Comparison of ENCODE assay signal across 9 cellular contexts in the genomic region with DNA sequence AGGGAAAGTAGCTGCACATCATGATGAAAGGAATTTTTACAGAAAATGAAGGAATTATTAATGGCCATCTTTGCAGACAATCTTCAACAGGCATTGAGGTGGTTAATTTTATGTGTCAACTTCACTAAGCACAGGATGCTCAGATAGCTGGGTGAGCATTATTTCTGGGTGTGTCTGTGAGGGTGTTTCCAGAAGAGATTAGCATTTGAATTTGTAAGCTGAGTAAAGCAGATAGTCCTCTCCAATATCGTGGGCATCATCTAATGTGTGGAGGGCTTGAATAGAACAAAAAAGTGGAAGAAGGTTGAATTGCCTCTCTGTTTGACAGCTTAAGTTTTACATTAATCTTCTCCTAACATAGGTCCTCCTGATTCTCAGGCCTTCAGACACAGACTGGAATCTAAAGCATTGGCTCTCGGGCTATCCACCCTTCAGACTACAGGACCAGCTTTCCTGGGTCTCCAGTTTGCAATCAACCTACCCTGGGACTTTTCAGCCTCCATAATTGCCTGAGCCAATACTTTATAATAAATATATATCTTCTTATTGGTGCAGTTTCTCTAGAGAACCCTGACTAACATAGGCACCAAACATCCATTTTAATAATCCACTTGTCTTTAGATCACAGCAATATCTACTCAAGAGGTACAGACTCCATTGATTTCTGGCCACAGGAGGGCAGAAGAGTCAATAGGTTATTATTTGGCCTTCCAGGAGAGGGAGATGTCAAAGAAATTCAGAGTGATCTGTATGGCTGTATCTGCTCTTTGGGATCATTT. TPM values are rescaled to one million over a fixed set of nuclear protein-coding genes. Genes with fewer than 3 reads are reported as not detected.
A peak's percentile ranks its signal among the peaks of the same experiment; 100 is the strongest.
DNase-seq lines count a peak whose midpoint lies in the region; ATAC-seq and TF ChIP-seq lines count a peak whose summit lies in the region.
"Had no signal": no experiment of that assay in that cellular context is flagged by ENCODE, and none has a peak within 500 bp of the region (broad histone marks: within the 10 kb centered on the region; RNA-seq: fewer than 3 reads in every experiment).

No MANE protein-coding gene starts in this region.

- H3K4me3 ChIP-seq in A673 (ENCODE audit: low read depth, low read length, poor library complexity, severe bottlenecking) (no peak overlapping the region), breast epithelium (no peak overlapping the region), left lung (no peak overlapping the region)

- peak; percentile 50 for TF ChIP-seq CTCF in A673 (conservative IDR thresholded peaks at IDR 0.05; ENCODE audit: low read depth, low read length)
- peak in 2 of 3 donors; percentile 42 to 78 for TF ChIP-seq CTCF in breast epithelium (IDR thresholded peaks at IDR 0.05)
- no peak for TF ChIP-seq CTCF in left lung (IDR thresholded peaks at IDR 0.05)

- CTCF ChIA-PET in A673 (lab: Charles Lee) = interaction anchor here (0.7 to 2.2 kb wide), 2 partner anchors 133 kb away, joined by 4 to 13 read pairs; no protein-coding TSS in a partner anchor

- TF ChIP-seq POLR2A in breast epithelium (IDR thresholded peaks at IDR 0.05) = no peak

- H3K4me1 ChIP-seq in A673 (ENCODE audit: insufficient read depth, low read length, poor library complexity, severe bottlenecking) (no peaks in the 10 kb centered on the region), breast epithelium (no peaks in the 10 kb centered on the region), left lung (no peaks in the 10 kb centered on the region)

- H3K27me3 ChIP-seq in A673 (replicated peaks; ENCODE audit: insufficient read depth, low read depth, low read length, poor library complexity) (no peaks in the 10 kb centered on the region), breast epithelium (no peaks in the 10 kb centered on the region), left lung (no peaks in the 10 kb centered on the region)

- H3K36me3 ChIP-seq in A673 (ENCODE audit: insufficient read depth, low read length, poor library complexity, severe bottlenecking) (no peaks in the 10 kb centered on the region), breast epithelium (no peaks in the 10 kb centered on the region), left lung (no peaks in the 10 kb centered on the region)

- intact Hi-C loops in A673 (cut with micrococcal nuclease; ENCODE audit: unreplicated experiment) = loop anchor here (2.0 to 10.0 kb wide), 2 partner anchors 133 to 253 kb away; no protein-coding TSS in a partner anchor
- intact Hi-C loops in breast epithelium (cut with DNase I; ENCODE audit: low total_unique reads) = loop anchor here (10.0 kb wide), 1 partner anchor 133 kb away; no protein-coding TSS in a partner anchor
- intact Hi-C loops in left lung (cut with DNase I) = no loop called here

- DNase-seq in A673 (ENCODE audit: low spot score) = peak; percentile 64
- peak; percentile 27 for DNase-seq in Daoy (ENCODE audit: low read depth)
- peak; percentile 32 to 56 for DNase-seq in NCI-H524 (lab: John Stamatoyannopoulos, UW)
- DNase-seq in breast epithelium (ENCODE audit: low spot score in 2 of 2) = no peak
- no peak for DNase-seq in left lung
- no peak for DNase-seq in DMS79 (lab: John Stamatoyannopoulos, UW)

- H3K27ac ChIP-seq in A673 (ENCODE audit: low read depth, low read length, poor library complexity, severe bottlenecking) (no peak overlapping the region), breast epithelium (no peak overlapping the region), left lung (no peak overlapping the region)

- POLR2A ChIA-PET in A673 (lab: Charles Lee; ENCODE audit: low non-redundant PET) = no interaction called here

- H3K9me3 ChIP-seq in A673 (ENCODE audit: low read depth, low read length, poor library complexity, severe bottlenecking) = no peaks in the 10 kb centered on the region
- H3K9me3 ChIP-seq in breast epithelium = no peaks in the 10 kb centered on the region
- no peaks in the 10 kb centered on the region for H3K9me3 ChIP-seq in left lung

- BruUV-seq in A673 (replicated peaks; lab: Mats Ljungman, UMichigan) = no TSS peak

- ATAC-seq in HG02678 (IDR thresholded peaks at IDR 0.05; ENCODE audit: unreplicated experiment) (peak; percentile 72), left lung (peak; percentile 59), GM21381 (IDR thresholded peaks at IDR 0.05; ENCODE audit: unreplicated experiment) (no peak)

RNA-seq across cellular contexts. Expression of gene CRPPA, which starts 10.5 kb away (rescaled TPM):
- total RNA-seq in A673 (2021) (0.15 and 0.21 TPM in 2 replicates), breast epithelium (1 to 10 TPM; 1.9 to 6.0 (median 2.9) TPM), left lung (1 to 10 TPM; 2.1 to 3.6 TPM)
- 0.11 and 0.65 TPM in 2 replicates for total RNA-seq in Daoy (2014; rRNA removed; shearing (Covaris generic))

RNA-seq across cellular contexts. Expression of gene SOSTDC1, which starts 33.7 kb away (rescaled TPM):
- not detected in 2 replicates for total RNA-seq in A673 (2021)
- not detected in 2 replicates for total RNA-seq in Daoy (2014; rRNA removed; shearing (Covaris generic))
- total RNA-seq in breast epithelium = 10 to 100 TPM in 1 of 3 donors, 1 to 10 TPM in 1, not detected in 1; 2.6 to 11.6 TPM
- 1 to 10 TPM; 8.8 to 9.2 TPM for total RNA-seq in left lung
- total RNA-seq: glomerular endothelial cell had no signal

Comparison
In these comparisons a context has a peak if more than half of its experiments do, and no peak if none do; other contexts are left out.
1. DNase-seq: peak in A673 (single experiment), Daoy (single experiment) and NCI-H524 (2 of 2); none in breast epithelium (0 of 2), left lung (0 of 2) and DMS79 (single experiment).
2. CTCF ChIP-seq: peak in A673 (single experiment) and breast epithelium (2 of 3); none in left lung (0 of 2).
3. intact Hi-C loops: an anchor here in A673 (2.0 to 10.0 kb wide) and breast epithelium (10.0 kb wide); none called in left lung.